ENCODE assay signal across 1 cellular context in the genomic region with DNA sequence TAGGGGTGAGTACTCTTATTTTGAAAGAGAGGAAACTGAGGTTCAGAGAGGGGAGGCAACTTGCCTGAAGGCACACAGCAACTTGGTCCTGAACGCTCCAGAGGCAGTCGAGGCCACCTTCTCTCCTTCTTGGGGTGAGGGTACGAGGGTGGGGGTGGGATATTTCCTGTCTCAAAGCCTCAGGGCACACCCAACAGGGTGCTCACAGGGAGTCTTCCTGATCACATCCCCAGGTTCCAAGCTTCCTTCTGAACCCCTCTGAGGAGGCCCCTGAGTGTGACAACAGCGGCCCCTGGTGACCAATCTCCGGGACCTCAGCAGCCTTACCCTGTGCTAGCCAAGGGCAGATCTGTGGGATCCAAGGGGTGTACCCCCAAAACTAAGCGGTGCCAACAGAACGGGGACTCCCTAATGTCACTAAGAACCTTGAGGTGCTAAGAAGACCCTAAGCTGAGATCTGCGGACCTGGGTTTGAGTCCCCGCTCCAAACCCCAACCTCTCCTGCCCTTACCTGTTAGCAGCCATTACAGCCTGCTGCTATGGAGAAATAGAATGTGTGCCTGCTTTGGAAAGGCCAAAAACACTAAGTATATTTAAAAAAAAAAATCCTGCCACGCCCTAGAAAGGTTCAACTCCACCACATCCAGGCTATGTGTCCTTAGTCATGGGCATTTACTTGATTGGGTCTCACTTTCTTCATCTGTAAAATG.
TF ChIP-seq lines count a peak whose summit lies in the region.

No MANE protein-coding gene starts in this region.

TF ChIP-seq in H1, 55 proteins besides CTCF, POLR2A, EP300 and RAD21:
- TF ChIP-seq KDM1A (IDR thresholded peaks at IDR 0.05; ENCODE audit: borderline replicate concordance, low read length) (peak; percentile 92; the same call in 1 of the 2 replicates), HDAC2 (IDR thresholded peaks at IDR 0.05; ENCODE audit: borderline replicate concordance in 1 of 2, low read depth in 2 of 2, low read length in 2 of 2) (peak in 1 of 2 experiments; percentile 71; a peak in 1 of 4 replicates), JUND (IDR thresholded peaks at IDR 0.05; ENCODE audit: low read length) (0 out of 2 replicates have a peak, but pooled peaks have one; percentile 36), SIN3A (conservative IDR thresholded peaks at IDR 0.05 in 1 of 2, IDR thresholded peaks at IDR 0.05 in 1 of 2; ENCODE audit: low read depth in 1 of 2, low read length in 2 of 2) (0 out of 4 replicates have a peak, but pooled peaks of 1 of the 2 experiments have one; percentile 29), GTF2F1 (IDR thresholded peaks at IDR 0.05; ENCODE audit: borderline replicate concordance, low read depth, low read length) (no peak)
